ENCODE assay signal across 35 cellular contexts in the genomic region with DNA sequence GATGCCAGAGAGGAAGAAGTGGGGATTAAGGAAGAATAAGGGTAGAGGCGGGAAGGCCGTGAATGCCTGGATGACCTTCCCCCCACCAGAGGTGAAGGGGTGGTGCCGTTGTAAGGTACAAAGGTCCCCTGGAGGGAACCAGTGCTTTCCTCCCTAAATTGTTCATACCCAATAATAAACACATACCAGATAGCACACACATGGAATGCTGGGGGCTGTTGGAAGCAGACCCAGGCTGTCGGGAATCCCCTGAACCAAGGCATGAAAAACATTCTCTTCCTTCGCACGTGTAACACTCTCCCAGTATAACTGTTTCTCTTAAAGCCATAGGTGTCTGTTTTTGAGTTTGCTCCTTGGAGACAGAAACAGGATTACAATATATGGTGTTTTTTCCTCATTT.
"Had no signal": no experiment of that assay in that cellular context is flagged by ENCODE, and none has a peak within 500 bp of the region (broad histone marks: within the 10 kb centered on the region; RNA-seq: fewer than 3 reads in every experiment).

No MANE protein-coding gene starts in this region.

- H3K27me3 ChIP-seq: ascending aorta, body of pancreas, breast epithelium had no signal

- H3K4me1 ChIP-seq: ascending aorta, body of pancreas, breast epithelium had no signal

- H3K4me2 ChIP-seq: KMS-11 had no signal

- H3K9me3 ChIP-seq: ascending aorta, body of pancreas, breast epithelium had no signal

- H3K4me3 Mint-ChIP-seq: activated CD4-positive, alpha-beta memory T cell treated with anti-CD3 and anti-CD28 coated beads, Interleukin-2, amount 10 ng/mL, durations not matched to agents 7 days and 5 days; activated CD8-positive, alpha-beta memory T cell treated with anti-CD3 and anti-CD28 coated beads, Interleukin-2, amount 10 ng/mL, durations not matched to agents 7 days and 5 days; activated naive CD8-positive, alpha-beta T cell treated with anti-CD3 and anti-CD28 coated beads, Interleukin-2, amount 10 ng/mL, durations not matched to agents 7 days and 5 days; activated T-cell treated with anti-CD3 and anti-CD28 coated beads, Interleukin-2, amount 50 U/mL, for 72 hours; activated T-helper 17 cell treated with anti-CD3 and anti-CD28 coated beads, Interleukin-2, amount 50 U/mL, for 72 hours had no signal

- H3K27me3 Mint-ChIP-seq: activated CD4-positive, alpha-beta memory T cell treated with anti-CD3 and anti-CD28 coated beads, Interleukin-2, amount 10 ng/mL, durations not matched to agents 7 days and 5 days; activated CD8-positive, alpha-beta memory T cell treated with anti-CD3 and anti-CD28 coated beads, Interleukin-2, amount 10 ng/mL, durations not matched to agents 7 days and 5 days; activated naive CD8-positive, alpha-beta T cell treated with anti-CD3 and anti-CD28 coated beads, Interleukin-2, amount 10 ng/mL, durations not matched to agents 7 days and 5 days had no signal

- DNase-seq: activated CD4-positive, alpha-beta memory T cell treated with anti-CD3 and anti-CD28 coated beads, Interleukin-2, amount 10 ng/mL, durations not matched to agents 7 days and 5 days; activated CD4-positive, alpha-beta T cell treated with anti-CD3 and anti-CD28 coated beads for 1 hour; activated CD4-positive, alpha-beta T cell treated with anti-CD3 and anti-CD28 coated beads for 48 hours; activated CD4-positive, CD25-positive, alpha-beta regulatory T cell; activated CD8-positive, alpha-beta memory T cell treated with anti-CD3 and anti-CD28 coated beads for 24 hours; activated CD8-positive, alpha-beta memory T cell treated with anti-CD3 and anti-CD28 coated beads, Interleukin-2, amount 10 ng/mL, durations not matched to agents 7 days and 5 days; activated effector memory CD4-positive, alpha-beta T cell treated with anti-CD3 and anti-CD28 coated beads, Interleukin-2, amount 50 U/mL, for 16 hours; activated naive CD4-positive, alpha-beta T cell; activated naive CD4-positive, alpha-beta T cell treated with anti-CD3 and anti-CD28 coated beads, Interleukin-2, amount 50 U/mL, for 16 hours; activated naive CD8-positive, alpha-beta T cell treated with anti-CD3 and anti-CD28 coated beads, Interleukin-2, amount 10 ng/mL, durations not matched to agents 7 days and 5 days; activated T-cell treated with anti-CD3 and anti-CD28 coated beads, Interleukin-2, amount 50 U/mL, for 1 hour; activated T-cell treated with anti-CD3 and anti-CD28 coated beads, Interleukin-2, amount 50 U/mL, for 72 hours; amygdala; body of pancreas; caudate nucleus; MM.1S; MV-4-11; NCI-H1092; NCI-H1436 treated with DMSO at 0.1 percent for 48 hours; NCI-H1694 treated with DMSO at 0.1 percent for 48 hours; NCI-H2029; NCI-H345; NCI-H524 treated with DMSO at 0.1 percent for 48 hours; RPMI8226; SIG-M5; SW 1271; T-helper 1 cell; T-helper 2 cell; T-helper 9 cell; WERI-Rb-1 had no signal

- H3K4me1 Mint-ChIP-seq: activated CD4-positive, alpha-beta memory T cell treated with anti-CD3 and anti-CD28 coated beads, Interleukin-2, amount 10 ng/mL, durations not matched to agents 7 days and 5 days; activated CD8-positive, alpha-beta memory T cell treated with anti-CD3 and anti-CD28 coated beads, Interleukin-2, amount 10 ng/mL, durations not matched to agents 7 days and 5 days; activated naive CD8-positive, alpha-beta T cell treated with anti-CD3 and anti-CD28 coated beads, Interleukin-2, amount 10 ng/mL, durations not matched to agents 7 days and 5 days; activated T-helper 17 cell treated with anti-CD3 and anti-CD28 coated beads, Interleukin-2, amount 50 U/mL, for 72 hours had no signal

- H3K27ac Mint-ChIP-seq: activated CD4-positive, alpha-beta memory T cell treated with anti-CD3 and anti-CD28 coated beads, Interleukin-2, amount 10 ng/mL, durations not matched to agents 7 days and 5 days; activated CD8-positive, alpha-beta memory T cell treated with anti-CD3 and anti-CD28 coated beads, Interleukin-2, amount 10 ng/mL, durations not matched to agents 7 days and 5 days; activated naive CD8-positive, alpha-beta T cell treated with anti-CD3 and anti-CD28 coated beads, Interleukin-2, amount 10 ng/mL, durations not matched to agents 7 days and 5 days; activated T-cell treated with anti-CD3 and anti-CD28 coated beads, Interleukin-2, amount 50 U/mL, for 72 hours; activated T-helper 17 cell treated with anti-CD3 and anti-CD28 coated beads, Interleukin-2, amount 50 U/mL, for 72 hours had no signal

- H3K36me3 Mint-ChIP-seq: activated CD8-positive, alpha-beta memory T cell treated with anti-CD3 and anti-CD28 coated beads, Interleukin-2, amount 10 ng/mL, durations not matched to agents 7 days and 5 days; activated naive CD8-positive, alpha-beta T cell treated with anti-CD3 and anti-CD28 coated beads, Interleukin-2, amount 10 ng/mL, durations not matched to agents 7 days and 5 days had no signal

- H3K27ac ChIP-seq: ascending aorta, body of pancreas, breast epithelium, KMS-11, WERI-Rb-1 had no signal

- H3K36me3 ChIP-seq: ascending aorta, breast epithelium, WERI-Rb-1 had no signal

- ATAC-seq: activated CD8-positive, alpha-beta memory T cell treated with anti-CD3 and anti-CD28 coated beads, Interleukin-2, amount 10 ng/mL, durations not matched to agents 7 days and 5 days; activated T-cell treated with anti-CD3 and anti-CD28 coated beads, Interleukin-2, amount 50 U/mL, for 72 hours; activated T-helper 17 cell treated with anti-CD3 and anti-CD28 coated beads, Interleukin-2, amount 50 U/mL, for 72 hours; body of pancreas; Panc1 had no signal

- H3K9ac ChIP-seq: KMS-11 had no signal

- H3K4me3 ChIP-seq: ascending aorta, body of pancreas, breast epithelium had no signal
